ENCODE assay signal across 1 cellular context in the genomic region with DNA sequence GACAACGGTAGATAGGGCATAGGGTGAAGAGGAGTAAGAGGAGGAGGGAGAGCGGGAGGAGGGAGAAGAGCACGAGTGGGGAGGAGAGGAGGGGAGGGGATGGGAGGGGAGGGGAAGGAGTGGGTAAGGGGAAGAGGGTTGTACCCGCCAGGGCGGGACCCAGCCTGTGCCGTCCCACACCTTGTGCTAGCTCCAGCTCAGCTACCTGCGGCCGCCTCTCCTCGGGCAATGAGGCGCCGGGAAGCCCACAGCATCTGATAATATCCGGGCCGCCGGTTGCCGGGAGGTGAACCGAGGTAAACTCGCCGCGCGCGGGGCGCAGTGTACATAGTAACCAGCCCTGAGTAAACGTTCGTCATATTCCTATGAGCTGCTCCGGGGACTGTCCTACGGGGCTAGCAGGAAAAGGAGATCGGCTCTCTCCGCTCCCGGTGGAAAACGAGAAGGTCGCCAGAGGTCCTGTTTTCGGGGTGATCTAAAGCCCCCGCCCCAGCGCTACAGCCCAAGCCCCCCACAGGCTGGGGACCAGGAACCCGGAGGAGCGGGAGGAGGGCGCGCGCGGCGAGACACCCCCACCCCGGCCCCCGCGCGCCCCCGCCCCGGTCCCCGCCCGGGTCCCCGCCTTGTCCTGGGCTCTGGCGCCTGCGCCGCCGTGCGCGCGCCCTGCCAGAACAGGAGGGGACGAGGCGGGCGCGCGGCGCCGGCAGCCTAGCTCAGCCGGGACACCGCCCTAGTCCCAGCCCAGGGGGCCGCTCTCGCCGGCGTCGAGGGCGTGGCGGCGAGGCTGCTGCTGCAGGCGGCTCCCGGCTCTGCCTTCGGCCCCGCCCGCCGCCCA.
TF ChIP-seq lines count a peak whose summit lies in the region.

A gene (plus strand): TSS at position 669 of the 835 bp plus-strand sequence. CDS start 11,537 bp downstream, outside the sequence.

TF ChIP-seq in HepG2, 621 proteins besides CTCF, POLR2A, EP300 and RAD21 (continued from another document and continues in another):
- TF ChIP-seq, protein P1, sequence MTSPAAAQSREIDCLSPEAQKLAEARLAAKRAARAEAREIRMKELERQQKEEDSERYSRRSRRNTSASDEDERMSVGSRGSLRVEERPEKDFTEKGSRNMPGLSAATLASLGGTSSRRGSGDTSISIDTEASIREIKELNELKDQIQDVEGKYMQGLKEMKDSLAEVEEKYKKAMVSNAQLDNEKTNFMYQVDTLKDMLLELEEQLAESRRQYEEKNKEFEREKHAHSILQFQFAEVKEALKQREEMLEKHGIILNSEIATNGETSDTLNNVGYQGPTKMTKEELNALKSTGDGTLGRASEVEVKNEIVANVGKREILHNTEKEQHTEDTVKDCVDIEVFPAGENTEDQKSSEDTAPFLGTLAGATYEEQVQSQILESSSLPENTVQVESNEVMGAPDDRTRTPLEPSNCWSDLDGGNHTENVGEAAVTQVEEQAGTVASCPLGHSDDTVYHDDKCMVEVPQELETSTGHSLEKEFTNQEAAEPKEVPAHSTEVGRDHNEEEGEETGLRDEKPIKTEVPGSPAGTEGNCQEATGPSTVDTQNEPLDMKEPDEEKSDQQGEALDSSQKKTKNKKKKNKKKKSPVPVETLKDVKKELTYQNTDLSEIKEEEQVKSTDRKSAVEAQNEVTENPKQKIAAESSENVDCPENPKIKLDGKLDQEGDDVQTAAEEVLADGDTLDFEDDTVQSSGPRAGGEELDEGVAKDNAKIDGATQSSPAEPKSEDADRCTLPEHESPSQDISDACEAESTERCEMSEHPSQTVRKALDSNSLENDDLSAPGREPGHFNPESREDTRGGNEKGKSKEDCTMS (CRISPR knock-in tag; conservative IDR thresholded peaks at IDR 0.05): no peak
- TF ChIP-seq SNRNP70 (IDR thresholded peaks at IDR 0.05; ENCODE audit: low read depth, low read length): no peak
- no peak for TF ChIP-seq ZFP90 (CRISPR knock-in tag; IDR thresholded peaks at IDR 0.05; ENCODE audit: borderline replicate concordance)
- TF ChIP-seq ZNF431 (CRISPR knock-in tag; IDR thresholded peaks at IDR 0.05; ENCODE audit: borderline replicate concordance, low read depth): 0 out of 2 replicates have a peak, but pooled peaks have one; percentile 33
- TF ChIP-seq SYNCRIP (IDR thresholded peaks at IDR 0.05; ENCODE audit: insufficient read depth, low read depth, low read length): no peak
- TF ChIP-seq, protein P2, sequence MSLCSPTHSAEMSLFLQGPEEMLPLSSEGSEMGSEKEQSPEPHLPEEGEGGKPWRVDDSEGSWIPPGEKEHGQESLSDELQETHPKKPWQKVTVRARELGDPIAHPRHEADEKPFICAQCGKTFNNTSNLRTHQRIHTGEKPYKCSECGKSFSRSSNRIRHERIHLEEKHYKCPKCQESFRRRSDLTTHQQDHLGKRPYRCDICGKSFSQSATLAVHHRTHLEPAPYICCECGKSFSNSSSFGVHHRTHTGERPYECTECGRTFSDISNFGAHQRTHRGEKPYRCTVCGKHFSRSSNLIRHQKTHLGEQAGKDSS (CRISPR knock-in tag; IDR thresholded peaks at IDR 0.05; ENCODE audit: borderline replicate concordance, low read depth): no peak
- no peak for TF ChIP-seq PAX8 (CRISPR knock-in tag; IDR thresholded peaks at IDR 0.05; ENCODE audit: borderline replicate concordance)
- TF ChIP-seq, protein P3, sequence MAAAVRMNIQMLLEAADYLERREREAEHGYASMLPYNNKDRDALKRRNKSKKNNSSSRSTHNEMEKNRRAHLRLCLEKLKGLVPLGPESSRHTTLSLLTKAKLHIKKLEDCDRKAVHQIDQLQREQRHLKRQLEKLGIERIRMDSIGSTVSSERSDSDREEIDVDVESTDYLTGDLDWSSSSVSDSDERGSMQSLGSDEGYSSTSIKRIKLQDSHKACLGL (CRISPR knock-in tag; IDR thresholded peaks at IDR 0.05): no peak
- TF ChIP-seq ZNF296 (CRISPR knock-in tag; conservative IDR thresholded peaks at IDR 0.05): no peak
- TF ChIP-seq PRPF4 (IDR thresholded peaks at IDR 0.05; ENCODE audit: low read depth, low read length, poor library complexity, severe bottlenecking): no peak
- no peak for TF ChIP-seq ZNF780A (CRISPR knock-in tag; IDR thresholded peaks at IDR 0.05)
- no peak for TF ChIP-seq ZNF101 (CRISPR knock-in tag; IDR thresholded peaks at IDR 0.05; ENCODE audit: borderline replicate concordance, low read depth)
- no peak for TF ChIP-seq GLI4 (CRISPR knock-in tag; IDR thresholded peaks at IDR 0.05; ENCODE audit: borderline replicate concordance)
- no peak for TF ChIP-seq TEAD2 (CRISPR knock-in tag; IDR thresholded peaks at IDR 0.05)
- no peak for TF ChIP-seq HDAC1 (CRISPR knock-in tag; IDR thresholded peaks at IDR 0.05)
- no peak for TF ChIP-seq KLF6 (CRISPR knock-in tag; IDR thresholded peaks at IDR 0.05)
- TF ChIP-seq, protein P4, sequence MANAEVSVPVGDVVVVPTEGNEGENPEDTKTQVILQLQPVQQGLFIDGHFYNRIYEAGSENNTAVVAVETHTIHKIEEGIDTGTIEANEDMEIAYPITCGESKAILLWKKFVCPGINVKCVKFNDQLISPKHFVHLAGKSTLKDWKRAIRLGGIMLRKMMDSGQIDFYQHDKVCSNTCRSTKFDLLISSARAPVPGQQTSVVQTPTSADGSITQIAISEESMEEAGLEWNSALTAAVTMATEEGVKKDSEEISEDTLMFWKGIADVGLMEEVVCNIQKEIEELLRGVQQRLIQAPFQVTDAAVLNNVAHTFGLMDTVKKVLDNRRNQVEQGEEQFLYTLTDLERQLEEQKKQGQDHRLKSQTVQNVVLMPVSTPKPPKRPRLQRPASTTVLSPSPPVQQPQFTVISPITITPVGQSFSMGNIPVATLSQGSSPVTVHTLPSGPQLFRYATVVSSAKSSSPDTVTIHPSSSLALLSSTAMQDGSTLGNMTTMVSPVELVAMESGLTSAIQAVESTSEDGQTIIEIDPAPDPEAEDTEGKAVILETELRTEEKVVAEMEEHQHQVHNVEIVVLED (CRISPR knock-in tag; IDR thresholded peaks at IDR 0.05; ENCODE audit: borderline replicate concordance): no peak
- TF ChIP-seq, protein P5, sequence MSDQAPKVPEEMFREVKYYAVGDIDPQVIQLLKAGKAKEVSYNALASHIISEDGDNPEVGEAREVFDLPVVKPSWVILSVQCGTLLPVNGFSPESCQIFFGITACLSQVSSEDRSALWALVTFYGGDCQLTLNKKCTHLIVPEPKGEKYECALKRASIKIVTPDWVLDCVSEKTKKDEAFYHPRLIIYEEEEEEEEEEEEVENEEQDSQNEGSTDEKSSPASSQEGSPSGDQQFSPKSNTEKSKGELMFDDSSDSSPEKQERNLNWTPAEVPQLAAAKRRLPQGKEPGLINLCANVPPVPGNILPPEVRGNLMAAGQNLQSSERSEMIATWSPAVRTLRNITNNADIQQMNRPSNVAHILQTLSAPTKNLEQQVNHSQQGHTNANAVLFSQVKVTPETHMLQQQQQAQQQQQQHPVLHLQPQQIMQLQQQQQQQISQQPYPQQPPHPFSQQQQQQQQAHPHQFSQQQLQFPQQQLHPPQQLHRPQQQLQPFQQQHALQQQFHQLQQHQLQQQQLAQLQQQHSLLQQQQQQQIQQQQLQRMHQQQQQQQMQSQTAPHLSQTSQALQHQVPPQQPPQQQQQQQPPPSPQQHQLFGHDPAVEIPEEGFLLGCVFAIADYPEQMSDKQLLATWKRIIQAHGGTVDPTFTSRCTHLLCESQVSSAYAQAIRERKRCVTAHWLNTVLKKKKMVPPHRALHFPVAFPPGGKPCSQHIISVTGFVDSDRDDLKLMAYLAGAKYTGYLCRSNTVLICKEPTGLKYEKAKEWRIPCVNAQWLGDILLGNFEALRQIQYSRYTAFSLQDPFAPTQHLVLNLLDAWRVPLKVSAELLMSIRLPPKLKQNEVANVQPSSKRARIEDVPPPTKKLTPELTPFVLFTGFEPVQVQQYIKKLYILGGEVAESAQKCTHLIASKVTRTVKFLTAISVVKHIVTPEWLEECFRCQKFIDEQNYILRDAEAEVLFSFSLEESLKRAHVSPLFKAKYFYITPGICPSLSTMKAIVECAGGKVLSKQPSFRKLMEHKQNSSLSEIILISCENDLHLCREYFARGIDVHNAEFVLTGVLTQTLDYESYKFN (CRISPR knock-in tag; conservative IDR thresholded peaks at IDR 0.05): peak; percentile 70
- TF ChIP-seq, protein P6, sequence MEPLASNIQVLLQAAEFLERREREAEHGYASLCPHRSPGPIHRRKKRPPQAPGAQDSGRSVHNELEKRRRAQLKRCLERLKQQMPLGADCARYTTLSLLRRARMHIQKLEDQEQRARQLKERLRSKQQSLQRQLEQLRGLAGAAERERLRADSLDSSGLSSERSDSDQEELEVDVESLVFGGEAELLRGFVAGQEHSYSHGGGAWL (CRISPR knock-in tag; IDR thresholded peaks at IDR 0.05): no peak
- TF ChIP-seq ARNTL (CRISPR knock-in tag; IDR thresholded peaks at IDR 0.05): no peak
- no peak for TF ChIP-seq ZNF572 (CRISPR knock-in tag; IDR thresholded peaks at IDR 0.05)
- TF ChIP-seq, protein P7, sequence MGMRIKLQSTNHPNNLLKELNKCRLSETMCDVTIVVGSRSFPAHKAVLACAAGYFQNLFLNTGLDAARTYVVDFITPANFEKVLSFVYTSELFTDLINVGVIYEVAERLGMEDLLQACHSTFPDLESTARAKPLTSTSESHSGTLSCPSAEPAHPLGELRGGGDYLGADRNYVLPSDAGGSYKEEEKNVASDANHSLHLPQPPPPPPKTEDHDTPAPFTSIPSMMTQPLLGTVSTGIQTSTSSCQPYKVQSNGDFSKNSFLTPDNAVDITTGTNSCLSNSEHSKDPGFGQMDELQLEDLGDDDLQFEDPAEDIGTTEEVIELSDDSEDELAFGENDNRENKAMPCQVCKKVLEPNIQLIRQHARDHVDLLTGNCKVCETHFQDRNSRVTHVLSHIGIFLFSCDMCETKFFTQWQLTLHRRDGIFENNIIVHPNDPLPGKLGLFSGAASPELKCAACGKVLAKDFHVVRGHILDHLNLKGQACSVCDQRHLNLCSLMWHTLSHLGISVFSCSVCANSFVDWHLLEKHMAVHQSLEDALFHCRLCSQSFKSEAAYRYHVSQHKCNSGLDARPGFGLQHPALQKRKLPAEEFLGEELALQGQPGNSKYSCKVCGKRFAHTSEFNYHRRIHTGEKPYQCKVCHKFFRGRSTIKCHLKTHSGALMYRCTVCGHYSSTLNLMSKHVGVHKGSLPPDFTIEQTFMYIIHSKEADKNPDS (CRISPR knock-in tag; IDR thresholded peaks at IDR 0.05): no peak
- TF ChIP-seq MEIS2 (CRISPR knock-in tag; IDR thresholded peaks at IDR 0.05): no peak; the same call in 1 of the 2 replicates
- TF ChIP-seq HHEX (CRISPR knock-in tag; IDR thresholded peaks at IDR 0.05): no peak
- TF ChIP-seq, protein P8, sequence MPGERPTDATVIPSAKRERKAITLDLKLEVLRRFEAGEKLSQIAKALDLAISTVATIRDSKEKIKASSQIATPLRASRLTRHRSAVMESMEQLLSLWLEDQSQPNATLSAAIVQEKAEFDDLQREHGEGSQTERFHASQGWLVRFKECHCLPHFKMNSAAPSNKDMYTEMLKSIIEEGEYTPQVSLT (CRISPR knock-in tag; IDR thresholded peaks at IDR 0.05; ENCODE audit: borderline replicate concordance, low read depth): no peak
- TF ChIP-seq, protein P9, sequence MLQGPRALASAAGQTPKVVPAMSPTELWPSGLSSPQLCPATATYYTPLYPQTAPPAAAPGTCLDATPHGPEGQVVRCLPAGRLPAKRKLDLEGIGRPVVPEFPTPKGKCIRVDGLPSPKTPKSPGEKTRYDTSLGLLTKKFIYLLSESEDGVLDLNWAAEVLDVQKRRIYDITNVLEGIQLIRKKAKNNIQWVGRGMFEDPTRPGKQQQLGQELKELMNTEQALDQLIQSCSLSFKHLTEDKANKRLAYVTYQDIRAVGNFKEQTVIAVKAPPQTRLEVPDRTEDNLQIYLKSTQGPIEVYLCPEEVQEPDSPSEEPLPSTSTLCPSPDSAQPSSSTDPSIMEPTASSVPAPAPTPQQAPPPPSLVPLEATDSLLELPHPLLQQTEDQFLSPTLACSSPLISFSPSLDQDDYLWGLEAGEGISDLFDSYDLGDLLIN (CRISPR knock-in tag; IDR thresholded peaks at IDR 0.05; ENCODE audit: borderline replicate concordance): peak; percentile 38; the same call in 1 of the 2 replicates
- peak; percentile 60 for TF ChIP-seq RFX1 (IDR thresholded peaks at IDR 0.05)
- no peak for TF ChIP-seq ZNF383 (CRISPR knock-in tag; IDR thresholded peaks at IDR 0.05; ENCODE audit: borderline replicate concordance)
- peak; percentile 45; the same call in 1 of the 2 replicates for TF ChIP-seq NCOA2 (CRISPR knock-in tag; IDR thresholded peaks at IDR 0.05)
- no peak for TF ChIP-seq KDM5A (IDR thresholded peaks at IDR 0.05; ENCODE audit: borderline replicate concordance, low read length)
- TF ChIP-seq SIX4 (CRISPR knock-in tag; IDR thresholded peaks at IDR 0.05): no peak
- no peak for TF ChIP-seq U2AF2 (IDR thresholded peaks at IDR 0.05; ENCODE audit: low read depth, low read length)
- TF ChIP-seq NFYB (CRISPR knock-in tag; IDR thresholded peaks at IDR 0.05): peak; percentile 30
- TF ChIP-seq ATM (IDR thresholded peaks at IDR 0.05; ENCODE audit: borderline replicate concordance): no peak
- no peak for TF ChIP-seq ZNF451 (CRISPR knock-in tag; IDR thresholded peaks at IDR 0.05)
- TF ChIP-seq ZNF263 (CRISPR knock-in tag; IDR thresholded peaks at IDR 0.05): peak; percentile 99
- TF ChIP-seq, protein P10, sequence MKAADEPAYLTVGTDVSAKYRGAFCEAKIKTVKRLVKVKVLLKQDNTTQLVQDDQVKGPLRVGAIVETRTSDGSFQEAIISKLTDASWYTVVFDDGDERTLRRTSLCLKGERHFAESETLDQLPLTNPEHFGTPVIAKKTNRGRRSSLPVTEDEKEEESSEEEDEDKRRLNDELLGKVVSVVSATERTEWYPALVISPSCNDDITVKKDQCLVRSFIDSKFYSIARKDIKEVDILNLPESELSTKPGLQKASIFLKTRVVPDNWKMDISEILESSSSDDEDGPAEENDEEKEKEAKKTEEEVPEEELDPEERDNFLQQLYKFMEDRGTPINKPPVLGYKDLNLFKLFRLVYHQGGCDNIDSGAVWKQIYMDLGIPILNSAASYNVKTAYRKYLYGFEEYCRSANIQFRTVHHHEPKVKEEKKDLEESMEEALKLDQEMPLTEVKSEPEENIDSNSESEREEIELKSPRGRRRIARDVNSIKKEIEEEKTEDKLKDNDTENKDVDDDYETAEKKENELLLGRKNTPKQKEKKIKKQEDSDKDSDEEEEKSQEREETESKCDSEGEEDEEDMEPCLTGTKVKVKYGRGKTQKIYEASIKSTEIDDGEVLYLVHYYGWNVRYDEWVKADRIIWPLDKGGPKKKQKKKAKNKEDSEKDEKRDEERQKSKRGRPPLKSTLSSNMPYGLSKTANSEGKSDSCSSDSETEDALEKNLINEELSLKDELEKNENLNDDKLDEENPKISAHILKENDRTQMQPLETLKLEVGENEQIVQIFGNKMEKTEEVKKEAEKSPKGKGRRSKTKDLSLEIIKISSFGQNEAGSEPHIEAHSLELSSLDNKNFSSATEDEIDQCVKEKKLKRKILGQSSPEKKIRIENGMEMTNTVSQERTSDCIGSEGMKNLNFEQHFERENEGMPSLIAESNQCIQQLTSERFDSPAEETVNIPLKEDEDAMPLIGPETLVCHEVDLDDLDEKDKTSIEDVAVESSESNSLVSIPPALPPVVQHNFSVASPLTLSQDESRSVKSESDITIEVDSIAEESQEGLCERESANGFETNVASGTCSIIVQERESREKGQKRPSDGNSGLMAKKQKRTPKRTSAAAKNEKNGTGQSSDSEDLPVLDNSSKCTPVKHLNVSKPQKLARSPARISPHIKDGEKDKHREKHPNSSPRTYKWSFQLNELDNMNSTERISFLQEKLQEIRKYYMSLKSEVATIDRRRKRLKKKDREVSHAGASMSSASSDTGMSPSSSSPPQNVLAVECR (CRISPR knock-in tag; IDR thresholded peaks at IDR 0.05; ENCODE audit: borderline replicate concordance): peak; percentile 54; the same call in 1 of the 2 replicates
